In genomic region chr1:39775676-39776399, GRCh38 we compare ENCODE assay signal across 1 cellular context.
TF ChIP-seq lines count a peak whose summit lies in the region.

No MANE protein-coding gene starts in this region.

TF ChIP-seq in GM12878, 131 proteins besides CTCF, POLR2A, EP300 and RAD21:
- TF ChIP-seq MEF2B (IDR thresholded peaks at IDR 0.05; ENCODE audit: partially characterized antibody, poor library complexity, severe bottlenecking) (peak; percentile 53), MEF2A (IDR thresholded peaks at IDR 0.05; ENCODE audit: insufficient read depth, low read depth, low read length) (0 out of 2 replicates have a peak, but pooled peaks have one; percentile 59), PKNOX1 (IDR thresholded peaks at IDR 0.05) (peak; percentile 86)
